Comparison of ENCODE assay signal across 9 cellular contexts in genomic region chr17:41308251-41308917, GRCh38. TPM values are rescaled to one million over a fixed set of nuclear protein-coding genes. Genes with fewer than 3 reads are reported as not detected.
DNase-seq lines count a peak whose midpoint lies in the region; ATAC-seq, FAIRE-seq and TF ChIP-seq lines count a peak whose summit lies in the region.
"Had no signal": no experiment of that assay in that cellular context is flagged by ENCODE, and none has a peak within 500 bp of the region (broad histone marks: within the 10 kb centered on the region; RNA-seq: fewer than 3 reads in every experiment).

No MANE protein-coding gene starts in this region.

- peaks cover 6% of the 10 kb centered on the region for H3K27me3 Mint-ChIP-seq in GM23338 (ENCODE audit: insufficient read depth, low read depth, poor library complexity)

- H2AK5ac ChIP-seq in H1 (ENCODE audit: low read depth, low read length) = no peak overlapping the region

- H4K8ac ChIP-seq in H1 (ENCODE audit: extremely low read depth, insufficient read depth, low read length) = no peak overlapping the region

- no peaks in the 10 kb centered on the region; the same call in 2 of the 3 replicates for H3K4me1 Mint-ChIP-seq in GM23338

- no peaks in the 10 kb centered on the region for H3K79me1 ChIP-seq in H1 (ENCODE audit: low read depth, low read length)

- H2BK15ac ChIP-seq in H1 (ENCODE audit: low read length) = peak overlapping the region; percentile 46; the same call in 1 of the 2 replicates

- no peaks in the 10 kb centered on the region for H3K9me3 ChIP-seq in A549
- no peaks in the 10 kb centered on the region for H3K9me3 ChIP-seq in H1 (ENCODE audit: insufficient read depth in 2 of 2, low read depth in 1 of 2, low read length in 1 of 2)

- H3K4ac ChIP-seq in H1 (replicated peaks; ENCODE audit: insufficient read length, low read depth, low read length) = no peak overlapping the region

- no peaks in the 10 kb centered on the region for H3F3A ChIP-seq in GM23338 (replicated peaks; ENCODE audit: low read depth)

- TF ChIP-seq CTCF in A549 (IDR thresholded peaks at IDR 0.05) (no peak), H1 (IDR thresholded peaks at IDR 0.05; ENCODE audit: control extremely low read depth in 1 of 3, insufficient read depth in 1 of 3, low read depth in 1 of 3, low read length in 3 of 3) (no peak), GM23338 (conservative IDR thresholded peaks at IDR 0.05; ENCODE audit: low read depth in 2 of 2) (no peak)

- TF ChIP-seq EP300 in A549 (IDR thresholded peaks at IDR 0.05) = no peak
- no peak for TF ChIP-seq EP300 in H1 (IDR thresholded peaks at IDR 0.05; ENCODE audit: borderline replicate concordance in 1 of 2, low read depth in 2 of 2, low read length in 2 of 2)

- no peak overlapping the region for H2BK12ac ChIP-seq in H1 (ENCODE audit: low read depth, low read length)

- H2AFZ ChIP-seq in H1 (ENCODE audit: low read length) = no peak overlapping the region
- no peak overlapping the region for H2AFZ ChIP-seq in GM23338

- H4K91ac ChIP-seq in H1 (replicated peaks; ENCODE audit: insufficient read length, low read length) = no peak overlapping the region

- no peak overlapping the region for H2BK20ac ChIP-seq in H1 (ENCODE audit: low read length)

- no peaks in the 10 kb centered on the region for H3K36me3 Mint-ChIP-seq in GM23338 (ENCODE audit: low read depth)

- no peak overlapping the region for H3K27ac ChIP-seq in A549
- H3K27ac ChIP-seq in H1 (ENCODE audit: low read depth, low read length) = no peak overlapping the region
- H3K27ac ChIP-seq in skin epidermis = peak overlapping the region in 18 of 21 experiments; percentile 1 to 95 (median 76)
- no peak overlapping the region for H3K27ac ChIP-seq in GM23338 (ENCODE audit: low read depth)

- CTCF ChIA-PET in A549 (lab: Yijun Ruan, JAX) = interaction anchor here (1.1 to 3.2 kb wide), 7 partner anchors 14 to 451 kb away, joined by 3 to 23 read pairs (median 4); no protein-coding TSS in a partner anchor
- CTCF ChIA-PET in H1 (lab: Charles Lee; ENCODE audit: partially characterized antibody) = interaction anchor here (1.7 kb wide), 1 partner anchor 14 kb away, joined by 4 read pairs; no protein-coding TSS in a partner anchor

- no peaks in the 10 kb centered on the region; the same call in 1 of the 2 replicates for H3K23me2 ChIP-seq in H1 (ENCODE audit: low read depth, low read length)

- FAIRE-seq in A549 (lab: Jason Lieb, UNC) = no peak
- FAIRE-seq in H1 (lab: Jason Lieb, UNC) = no peak

- POLR2A ChIA-PET in A549 (lab: Yijun Ruan, JAX) (no interaction called here), H1 (lab: Charles Lee; ENCODE audit: partially characterized antibody) (no interaction called here)

- 70% methylated on average over 10 of the region's 10 CpGs for WGBS in A549 (ENCODE audit: missing lambda C conversion rate)
- WGBS in H1 (ENCODE audit: extremely low coverage in 1 of 2, insufficient coverage in 1 of 2, insufficient read length in 1 of 2, insufficient replicate concordance in 2 of 2, low coverage in 1 of 2, low lambda C conversion rate in 2 of 2, missing lambda C conversion rate in 1 of 2), 2 experiments = 85% methylated on average over 9 of the region's 10 CpGs; no CpG with 5 or more reads in 1 of the 2 experiments

- H4K20me1 ChIP-seq in H1 (replicated peaks in 1 of 2; ENCODE audit: control insufficient read depth in 1 of 2, insufficient read depth in 2 of 2, low read length in 2 of 2) (no peaks in the 10 kb centered on the region), GM23338 (replicated peaks; ENCODE audit: insufficient read depth) (no peaks in the 10 kb centered on the region)

- H3K27ac Mint-ChIP-seq in GM23338 = no peak overlapping the region

- H3K36me3 ChIP-seq in H1 (ENCODE audit: control insufficient read depth in 2 of 4, insufficient read depth in 4 of 4, low read length in 3 of 4) = no peaks in the 10 kb centered on the region
- no peaks in the 10 kb centered on the region for H3K36me3 ChIP-seq in GM23338 (ENCODE audit: insufficient read depth)

- H3K4me1 ChIP-seq in A549 = no peaks in the 10 kb centered on the region
- H3K4me1 ChIP-seq in H1 (replicated peaks in 1 of 4; ENCODE audit: control insufficient read depth in 3 of 4, insufficient read depth in 4 of 4, low read length in 3 of 4) = no peaks in the 10 kb centered on the region; a peak in 2 of 7 replicates
- H3K4me1 ChIP-seq in GM23338 (ENCODE audit: insufficient read depth) = no peaks in the 10 kb centered on the region

- no peak overlapping the region for H3K23ac ChIP-seq in H1 (ENCODE audit: insufficient read length)

- H3K27me3 ChIP-seq in H1 (replicated peaks in 1 of 4; ENCODE audit: control insufficient read depth in 3 of 4, extremely low read depth in 1 of 4, insufficient read depth in 3 of 4, low read length in 3 of 4) (no peaks in the 10 kb centered on the region; a peak in 1 of 7 replicates), GM23338 (ENCODE audit: insufficient read depth) (no peaks in the 10 kb centered on the region)

- H3K56ac ChIP-seq in H1 (replicated peaks; ENCODE audit: insufficient read length, low read depth, low read length) = no peak overlapping the region

- no peak overlapping the region for H3K18ac ChIP-seq in H1 (ENCODE audit: extremely low read depth, low read length)

- no peak overlapping the region for H3K9ac ChIP-seq in H1 (replicated peaks in 1 of 4; ENCODE audit: extremely low read depth in 1 of 4, low read depth in 3 of 4, low read length in 3 of 4)

- TF ChIP-seq POLR2A in A549 (IDR thresholded peaks at IDR 0.05; ENCODE audit: low read length) (no peak), H1 (IDR thresholded peaks at IDR 0.05; ENCODE audit: control extremely low read depth in 1 of 2, low read depth in 2 of 2, low read length in 2 of 2) (no peak)

- no peak overlapping the region for H3K4me3 ChIP-seq in A549
- no peak overlapping the region for H3K4me3 ChIP-seq in H1 (ENCODE audit: extremely low read depth in 1 of 4, insufficient read depth in 2 of 4, low read depth in 3 of 4, low read length in 4 of 4)
- H3K4me3 ChIP-seq in skin epidermis = peak overlapping the region in 1 of 7 experiments; percentile 11
- H3K4me3 ChIP-seq in GM23338 = no peak overlapping the region

- no peak overlapping the region for H3K14ac ChIP-seq in H1 (ENCODE audit: insufficient read length)

- H3K9me2 ChIP-seq in GM23338 (ENCODE audit: insufficient read depth) = no peaks in the 10 kb centered on the region

- H2BK120ac ChIP-seq in H1 (replicated peaks; ENCODE audit: low read depth, low read length) = no peak overlapping the region

- no peak for DNase-seq in A549 (ENCODE audit: low read depth in 1 of 2, low spot score in 1 of 2)
- DNase-seq in activated CD4-positive, CD25-positive, alpha-beta regulatory T cell treated with anti-CD3 and anti-CD28 coated beads, Interleukin-2, amount 50 U/mL, for 72 hours = peak; percentile 70
- no peak for DNase-seq in H1 (ENCODE audit: low read depth in 1 of 2, low spot score in 2 of 2)
- no peak for DNase-seq in GM23338 (ENCODE audit: low spot score)

- ATAC-seq in A549 (peak; percentile 19 to 44; a peak in 1 of 6 replicates), HG03196 (IDR thresholded peaks at IDR 0.05; ENCODE audit: unreplicated experiment) (peak; percentile 60), GM23338 (no peak), HG03135 (IDR thresholded peaks at IDR 0.05; ENCODE audit: unreplicated experiment) (no peak), GM21529 (IDR thresholded peaks at IDR 0.05; ENCODE audit: unreplicated experiment) (no peak)

- H3K79me2 ChIP-seq in H1 (ENCODE audit: control insufficient read depth in 1 of 2, insufficient read depth in 2 of 2, low read length in 2 of 2) (no peaks in the 10 kb centered on the region), GM23338 (replicated peaks; ENCODE audit: insufficient read depth) (no peaks in the 10 kb centered on the region)

- peaks cover 2% of the 10 kb centered on the region; the same call in 1 of the 3 replicates for H3K9me3 Mint-ChIP-seq in GM23338

- TF ChIP-seq RAD21 in A549 (conservative IDR thresholded peaks at IDR 0.05 in 1 of 2, IDR thresholded peaks at IDR 0.05 in 1 of 2) (no peak), H1 (IDR thresholded peaks at IDR 0.05 in 1 of 2, conservative IDR thresholded peaks at IDR 0.05 in 1 of 2; ENCODE audit: low read depth in 2 of 2, low read length in 2 of 2) (no peak)

- 0 out of 2 replicates have a peak overlapping the region, but pooled peaks have one; percentile 39 for H2BK5ac ChIP-seq in H1 (ENCODE audit: low read depth, low read length)

- no peak overlapping the region for H3K4me3 Mint-ChIP-seq in GM23338

- H3K4me2 ChIP-seq in A549 (no peak overlapping the region), H1 (ENCODE audit: insufficient read depth in 1 of 2, low read depth in 2 of 2, low read length in 2 of 2) (no peak overlapping the region), GM23338 (no peak overlapping the region)

- no peak overlapping the region for H4K5ac ChIP-seq in H1 (ENCODE audit: insufficient read length, low read depth, low read length)

RNA-seq across cellular contexts. Expression of gene KRTAP16-1, which starts 0.7 kb away (rescaled TPM):
- polyA plus RNA-seq in A549 (2011; rRNA removed) (not detected in 2 replicates), A549 (2017; fragmentation: RNase III; extraction: RNeasy Plus Mini Kit Qiagen cat#74134 plus additional on column Dnase treatment) (not detected in 3 replicates), H1 (2011; rRNA removed) (not detected in 2 replicates), GM23338 (2016; fragmentation: Nextera tagmentation; extraction: Ambion mirVana) (not detected in 2 replicates)
- polyA plus RNA-seq in A549 (2012; cell fraction: cytosol; rRNA removed) = not detected in 2 replicates
- not detected in 2 replicates for polyA plus RNA-seq in A549 (2012; cell fraction: nucleus; rRNA removed)
- polyA minus RNA-seq in A549 (2011; rRNA and poly(A)+ RNA removed) = not detected in 2 replicates
- total RNA-seq in H1 (2021; fragmentation: NEBNext Ultra II Directional; extraction: Animal tissue kit (Norgen Biotek cat#: 25700)) = not detected in 2 replicates
- not detected for polyA plus RNA-seq in H1 (2011; cell fraction: cytosol; rRNA removed)
- not detected for polyA plus RNA-seq in H1 (2011; cell fraction: nucleus; rRNA removed)
- polyA plus RNA-seq in H1 (2012, experiment 1 of 2) = not detected in 4 replicates
- not detected for polyA plus RNA-seq in H1 (2012, experiment 2 of 2)
- not detected for polyA plus RNA-seq in H1 (2013, experiment 1 of 2)
- polyA plus RNA-seq in H1 (2013, experiment 2 of 2) = not detected
- polyA minus RNA-seq in H1 (2011; rRNA and poly(A)+ RNA removed) = not detected in 2 replicates
- not detected for polyA minus RNA-seq in H1 (2011; cell fraction: cytosol; rRNA and poly(A)+ RNA removed)
- polyA minus RNA-seq in H1 (2011; cell fraction: nucleus; rRNA and poly(A)+ RNA removed) = not detected
- total RNA-seq in GM23338 (2014; rRNA removed; shearing (Covaris generic)) = not detected in 2 replicates
- polyA plus RNA-seq: neural cell had no signal

RNA-seq across cellular contexts. Expression of gene KRTAP29-1, which starts 5.7 kb away (rescaled TPM):
- polyA plus RNA-seq in A549 (2011; rRNA removed) (not detected in 2 replicates), A549 (2017; fragmentation: RNase III; extraction: RNeasy Plus Mini Kit Qiagen cat#74134 plus additional on column Dnase treatment) (not detected in 3 replicates), H1 (2011; rRNA removed) (not detected in 2 replicates), GM23338 (2016; fragmentation: Nextera tagmentation; extraction: Ambion mirVana) (not detected in 2 replicates)
- polyA plus RNA-seq in A549 (2012; cell fraction: cytosol; rRNA removed) = not detected in 2 replicates
- polyA plus RNA-seq in A549 (2012; cell fraction: nucleus; rRNA removed) = not detected in 2 replicates
- not detected in 2 replicates for polyA minus RNA-seq in A549 (2011; rRNA and poly(A)+ RNA removed)
- total RNA-seq in H1 (2021; fragmentation: NEBNext Ultra II Directional; extraction: Animal tissue kit (Norgen Biotek cat#: 25700)) = not detected in 2 replicates
- polyA plus RNA-seq in H1 (2011; cell fraction: cytosol; rRNA removed) = not detected
- not detected for polyA plus RNA-seq in H1 (2011; cell fraction: nucleus; rRNA removed)
- not detected in 4 replicates for polyA plus RNA-seq in H1 (2012, experiment 1 of 2)
- polyA plus RNA-seq in H1 (2012, experiment 2 of 2) = not detected
- not detected for polyA plus RNA-seq in H1 (2013, experiment 1 of 2)
- polyA plus RNA-seq in H1 (2013, experiment 2 of 2) = not detected
- polyA minus RNA-seq in H1 (2011; rRNA and poly(A)+ RNA removed) = not detected in 2 replicates
- polyA minus RNA-seq in H1 (2011; cell fraction: cytosol; rRNA and poly(A)+ RNA removed) = not detected
- polyA minus RNA-seq in H1 (2011; cell fraction: nucleus; rRNA and poly(A)+ RNA removed) = not detected
- not detected in 2 replicates for total RNA-seq in GM23338 (2014; rRNA removed; shearing (Covaris generic))
- polyA plus RNA-seq: neural cell had no signal

RNA-seq across cellular contexts. Expression of gene KRTAP17-1, which starts 7.1 kb away (rescaled TPM):
- polyA plus RNA-seq in A549 (2011; rRNA removed) = not detected in 2 replicates
- not detected in 2 replicates for polyA plus RNA-seq in A549 (2012; cell fraction: cytosol; rRNA removed)
- not detected in 2 replicates for polyA plus RNA-seq in A549 (2012; cell fraction: nucleus; rRNA removed)
- not detected in 3 replicates for polyA plus RNA-seq in A549 (2017; fragmentation: RNase III; extraction: RNeasy Plus Mini Kit Qiagen cat#74134 plus additional on column Dnase treatment)
- polyA minus RNA-seq in A549 (2011; rRNA and poly(A)+ RNA removed) = not detected in 2 replicates
- total RNA-seq in H1 (2021; fragmentation: NEBNext Ultra II Directional; extraction: Animal tissue kit (Norgen Biotek cat#: 25700)) = not detected in 2 replicates
- polyA plus RNA-seq in H1 (2011; rRNA removed) = not detected in 2 replicates
- polyA plus RNA-seq in H1 (2011; cell fraction: cytosol; rRNA removed) = not detected
- not detected for polyA plus RNA-seq in H1 (2011; cell fraction: nucleus; rRNA removed)
- not detected in 4 replicates for polyA plus RNA-seq in H1 (2012, experiment 1 of 2)
- polyA plus RNA-seq in H1 (2012, experiment 2 of 2) = not detected
- not detected for polyA plus RNA-seq in H1 (2013, experiment 1 of 2)
- polyA plus RNA-seq in H1 (2013, experiment 2 of 2) = not detected
- not detected in 2 replicates for polyA minus RNA-seq in H1 (2011; rRNA and poly(A)+ RNA removed)
- polyA minus RNA-seq in H1 (2011; cell fraction: cytosol; rRNA and poly(A)+ RNA removed) = not detected
- not detected for polyA minus RNA-seq in H1 (2011; cell fraction: nucleus; rRNA and poly(A)+ RNA removed)
- total RNA-seq in GM23338 (2014; rRNA removed; shearing (Covaris generic)) = not detected in 2 replicates
- not detected in 2 replicates for polyA plus RNA-seq in GM23338 (2016; fragmentation: Nextera tagmentation; extraction: Ambion mirVana)
- polyA plus RNA-seq: neural cell had no signal

RNA-seq across cellular contexts. Expression of gene KRTAP9-7, which starts 32.9 kb away (rescaled TPM):
- not detected in 2 replicates for polyA plus RNA-seq in A549 (2011; rRNA removed)
- not detected in 2 replicates for polyA plus RNA-seq in A549 (2012; cell fraction: cytosol; rRNA removed)
- polyA plus RNA-seq in A549 (2012; cell fraction: nucleus; rRNA removed) = not detected in 2 replicates
- not detected in 3 replicates for polyA plus RNA-seq in A549 (2017; fragmentation: RNase III; extraction: RNeasy Plus Mini Kit Qiagen cat#74134 plus additional on column Dnase treatment)
- polyA minus RNA-seq in A549 (2011; rRNA and poly(A)+ RNA removed) = not detected in 2 replicates
- total RNA-seq in H1 (2021; fragmentation: NEBNext Ultra II Directional; extraction: Animal tissue kit (Norgen Biotek cat#: 25700)) = not detected in 2 replicates
- not detected in 2 replicates for polyA plus RNA-seq in H1 (2011; rRNA removed)
- polyA plus RNA-seq in H1 (2011; cell fraction: cytosol; rRNA removed) = not detected
- not detected for polyA plus RNA-seq in H1 (2011; cell fraction: nucleus; rRNA removed)
- not detected in 4 replicates for polyA plus RNA-seq in H1 (2012, experiment 1 of 2)
- not detected for polyA plus RNA-seq in H1 (2012, experiment 2 of 2)
- polyA plus RNA-seq in H1 (2013, experiment 1 of 2) = not detected
- polyA plus RNA-seq in H1 (2013, experiment 2 of 2) = not detected
- not detected in 2 replicates for polyA minus RNA-seq in H1 (2011; rRNA and poly(A)+ RNA removed)
- not detected for polyA minus RNA-seq in H1 (2011; cell fraction: cytosol; rRNA and poly(A)+ RNA removed)
- not detected for polyA minus RNA-seq in H1 (2011; cell fraction: nucleus; rRNA and poly(A)+ RNA removed)
- not detected in 2 replicates for total RNA-seq in GM23338 (2014; rRNA removed; shearing (Covaris generic))
- polyA plus RNA-seq in GM23338 (2016; fragmentation: Nextera tagmentation; extraction: Ambion mirVana) = not detected in 2 replicates
- polyA plus RNA-seq: neural cell had no signal

RNA-seq across cellular contexts. Expression of gene KRT33A, which starts 42.2 kb away (rescaled TPM):
- polyA plus RNA-seq in A549 (2011; rRNA removed) (not detected in 2 replicates), A549 (2017; fragmentation: RNase III; extraction: RNeasy Plus Mini Kit Qiagen cat#74134 plus additional on column Dnase treatment) (not detected in 3 replicates), H1 (2011; rRNA removed) (not detected in 2 replicates), GM23338 (2016; fragmentation: Nextera tagmentation; extraction: Ambion mirVana) (not detected in 2 replicates)
- polyA plus RNA-seq in A549 (2012; cell fraction: cytosol; rRNA removed) = not detected in 2 replicates
- not detected in 2 replicates for polyA plus RNA-seq in A549 (2012; cell fraction: nucleus; rRNA removed)
- polyA minus RNA-seq in A549 (2011; rRNA and poly(A)+ RNA removed) = not detected in 2 replicates
- total RNA-seq in H1 (2021; fragmentation: NEBNext Ultra II Directional; extraction: Animal tissue kit (Norgen Biotek cat#: 25700)) = not detected in 2 replicates
- polyA plus RNA-seq in H1 (2011; cell fraction: cytosol; rRNA removed) = not detected
- not detected for polyA plus RNA-seq in H1 (2011; cell fraction: nucleus; rRNA removed)
- polyA plus RNA-seq in H1 (2012, experiment 1 of 2) = not detected in 4 replicates
- not detected for polyA plus RNA-seq in H1 (2012, experiment 2 of 2)
- not detected for polyA plus RNA-seq in H1 (2013, experiment 1 of 2)
- polyA plus RNA-seq in H1 (2013, experiment 2 of 2) = not detected
- not detected in 2 replicates for polyA minus RNA-seq in H1 (2011; rRNA and poly(A)+ RNA removed)
- not detected for polyA minus RNA-seq in H1 (2011; cell fraction: cytosol; rRNA and poly(A)+ RNA removed)
- polyA minus RNA-seq in H1 (2011; cell fraction: nucleus; rRNA and poly(A)+ RNA removed) = not detected
- total RNA-seq in GM23338 (2014; rRNA removed; shearing (Covaris generic)) = not detected in 2 replicates
- polyA plus RNA-seq: neural cell had no signal

Comparison
In these comparisons a context has a peak if more than half of its experiments do, and no peak if none do; other contexts are left out.
1. ATAC-seq: peak in A549 (2 of 2) and HG03196 (single experiment); none in GM23338 (single experiment), HG03135 (single experiment) and GM21529 (single experiment).
2. H3K27ac ChIP-seq: peak in skin epidermis (18 of 21); none in A549 (0 of 2), H1 (single experiment) and GM23338 (single experiment).